26 cellular contexts compared by ENCODE assay signal in the genomic region with DNA sequence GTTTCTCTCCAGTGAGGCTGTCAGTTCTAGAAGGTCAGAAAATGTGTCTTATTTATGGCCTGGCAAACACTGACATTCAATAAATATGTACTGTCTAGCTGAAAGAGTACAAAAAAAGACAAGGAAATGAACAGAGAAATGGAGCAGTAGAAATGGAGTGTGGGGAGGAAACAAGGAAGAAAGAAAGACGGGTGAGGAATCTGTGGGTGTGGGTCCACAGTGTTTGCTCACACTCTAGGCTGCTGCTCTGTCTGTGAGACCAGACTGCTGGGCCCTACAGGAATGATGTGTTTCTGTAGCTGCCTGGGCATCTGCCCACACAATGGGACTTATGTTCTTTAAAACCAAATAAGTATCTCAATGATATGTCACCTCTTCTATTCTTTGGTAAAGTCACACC.
DNase-seq lines count a peak whose midpoint lies in the region; ATAC-seq, FAIRE-seq and TF ChIP-seq lines count a peak whose summit lies in the region.
"Had no signal": no experiment of that assay in that cellular context is flagged by ENCODE, and none has a peak within 500 bp of the region (broad histone marks: within the 10 kb centered on the region; RNA-seq: fewer than 3 reads in every experiment).

No MANE protein-coding gene starts in this region.

- H3K27ac Mint-ChIP-seq in naive B cell, result peak overlapping the region in 4 of 6 donors; percentile 8 to 89 (median 70)
- H3K27ac Mint-ChIP-seq in activated naive CD8-positive, alpha-beta T cell treated with anti-CD3 and anti-CD28 coated beads, Interleukin-2, amount 50 U/mL, for 24 hours, result no peak overlapping the region
- H3K27ac Mint-ChIP-seq: CD8-positive, alpha-beta memory T cell had no signal

- no peaks in the 10 kb centered on the region for H3K9me3 ChIP-seq in GM12878 (replicated peaks; ENCODE audit: control insufficient read depth, insufficient read depth, low read length)
- H3K9me3 ChIP-seq in osteoblast (ENCODE audit: low read depth, low read length), result no peaks in the 10 kb centered on the region
- H3K9me3 ChIP-seq: SJSA1 had no signal

- CTCF ChIA-PET in GM12878 (lab: Yijun Ruan, JAX), result interaction anchor here (0.6 to 15.9 kb wide), 3 partner anchors 4 to 145 kb away, joined by 3 to 462 read pairs (median 462); no protein-coding TSS in a partner anchor

- no peaks in the 10 kb centered on the region for H3K9me3 Mint-ChIP-seq in naive B cell
- H3K9me3 Mint-ChIP-seq in activated naive CD8-positive, alpha-beta T cell treated with anti-CD3 and anti-CD28 coated beads, Interleukin-2, amount 50 U/mL, for 24 hours, result no peaks in the 10 kb centered on the region

- intact Hi-C loops in GM12878 (cut with micrococcal nuclease; ENCODE audit: unreplicated experiment), result loop anchor here (10.0 kb wide), 1 partner anchor 378 kb away; no protein-coding TSS in a partner anchor

- H3K4me2 ChIP-seq in GM12878 (ENCODE audit: control insufficient read depth, insufficient read depth) (no peak overlapping the region), osteoblast (ENCODE audit: insufficient read depth, low read length) (no peak overlapping the region)
- H3K4me2 ChIP-seq: KMS-11 had no signal

- TF ChIP-seq EP300 in GM12878 (IDR thresholded peaks at IDR 0.05; ENCODE audit: borderline replicate concordance in 1 of 2, control insufficient read depth in 1 of 2, low read depth in 2 of 2, low read length in 2 of 2), result no peak

- H3K36me3 ChIP-seq in GM12878 (ENCODE audit: control insufficient read depth in 2 of 2, insufficient read depth in 2 of 2, low read length in 1 of 2) (no peaks in the 10 kb centered on the region), osteoblast (ENCODE audit: insufficient read depth, low read length) (no peaks in the 10 kb centered on the region)
- H3K36me3 ChIP-seq: SJSA1 had no signal

- H3K4me3 ChIP-seq in GM12878 (no peak overlapping the region), osteoblast (ENCODE audit: insufficient read depth, low read length) (no peak overlapping the region)
- H3K4me3 ChIP-seq: SJSA1 had no signal

- no peak for TF ChIP-seq CTCF in GM12878 (IDR thresholded peaks at IDR 0.05 in 2 of 3, conservative IDR thresholded peaks at IDR 0.05 in 1 of 3; ENCODE audit: control insufficient read depth in 2 of 3, extremely low read depth in 1 of 3, insufficient read depth in 1 of 3, low read depth in 3 of 3, low read length in 3 of 3)
- TF ChIP-seq CTCF in osteoblast (IDR thresholded peaks at IDR 0.05; ENCODE audit: extremely low read depth, low read depth, low read length), result no peak

- WGBS in GM12878 (ENCODE audit: insufficient coverage, insufficient replicate concordance, low lambda C conversion rate, missing lambda C conversion rate), result 5% methylated on average over 1 of the region's 1 CpG

- H3K4me3 Mint-ChIP-seq in naive B cell, result no peak overlapping the region
- H3K4me3 Mint-ChIP-seq in activated naive CD8-positive, alpha-beta T cell treated with anti-CD3 and anti-CD28 coated beads, Interleukin-2, amount 50 U/mL, for 24 hours, result no peak overlapping the region
- H3K4me3 Mint-ChIP-seq: CD8-positive, alpha-beta memory T cell had no signal

- no TSS peak for BruUV-seq in GM12878 (replicated peaks; lab: Mats Ljungman, UMichigan)

- no peak overlapping the region for H3K9ac ChIP-seq in GM12878 (ENCODE audit: control insufficient read depth, insufficient read depth, low read length)
- H3K9ac ChIP-seq: KMS-11 had no signal

- ATAC-seq in GM18868 (IDR thresholded peaks at IDR 0.05; ENCODE audit: unreplicated experiment) (peak; percentile 37), GM12878 (0 out of 3 replicates have a peak, but pooled peaks have one; percentile 29), naive B cell (ENCODE audit: low read depth in 2 of 2) (no peak)
- no peak for ATAC-seq in activated naive CD8-positive, alpha-beta T cell treated with anti-CD3 and anti-CD28 coated beads, Interleukin-2, amount 50 U/mL, for 24 hours
- ATAC-seq: Right ventricle myocardium inferior had no signal

- TF ChIP-seq RAD21 in GM12878 (IDR thresholded peaks at IDR 0.05; ENCODE audit: insufficient read depth, low read depth, low read length), result no peak

- POLR2A ChIA-PET in GM12878 (lab: Charles Lee), result no interaction called here

- H3K4me1 ChIP-seq in GM12878 (ENCODE audit: control insufficient read depth, insufficient read depth, low read length) (peaks cover 3% of the 10 kb centered on the region), osteoblast (ENCODE audit: insufficient read depth, low read length) (no peaks in the 10 kb centered on the region)
- H3K4me1 ChIP-seq: SJSA1 had no signal

- RAD21 ChIA-PET in GM12878 (lab: Charles Lee; ENCODE audit: unreplicated experiment), result interaction anchor here (1.4 kb wide), 1 partner anchor 197 kb away, joined by 5 read pairs; no protein-coding TSS in a partner anchor

- H3K27ac ChIP-seq in GM12878 (ENCODE audit: control insufficient read depth, insufficient read depth) (no peak overlapping the region), osteoblast (ENCODE audit: low read depth, low read length) (no peak overlapping the region)
- H3K27ac ChIP-seq: C4-2B, KMS-11, SJSA1 had no signal

- DNase-seq in COLO668 (lab: John Stamatoyannopoulos, UW; ENCODE audit: unreplicated experiment) (peak; percentile 3), GM12878 (ENCODE audit: low read depth, low spot score) (no peak), naive B cell (no peak), osteoblast (ENCODE audit: insufficient read length, low spot score, missing footprints) (no peak)
- no peak for DNase-seq in activated effector memory CD4-positive, alpha-beta T cell treated with anti-CD3 and anti-CD28 coated beads, Interleukin-2, amount 50 U/mL, for 16 hours
- no peak for DNase-seq in activated naive CD8-positive, alpha-beta T cell treated with anti-CD3 and anti-CD28 coated beads, Interleukin-2, amount 50 U/mL, for 24 hours
- DNase-seq: CD8-positive, alpha-beta memory T cell; DND-41; GOT3; HCEC 1CT; NCI-H1105; NCI-H146; NCI-H2029; NCI-H226; NCI-H524; NCI-H82; SW 1271 had no signal

- H4K20me1 ChIP-seq in GM12878 (ENCODE audit: control insufficient read depth, insufficient read depth) (no peaks in the 10 kb centered on the region), osteoblast (ENCODE audit: insufficient read depth, low read length) (no peaks in the 10 kb centered on the region)

- H2AFZ ChIP-seq in GM12878 (ENCODE audit: control insufficient read depth, low read depth, low read length), result no peak overlapping the region
- H2AFZ ChIP-seq in osteoblast (ENCODE audit: low read length), result no peak overlapping the region

- SMC1A ChIA-PET in GM12878 (lab: Charles Lee; ENCODE audit: uncharacterized antibody, unreplicated experiment), result no interaction called here

- no peaks in the 10 kb centered on the region for H3K36me3 Mint-ChIP-seq in naive B cell
- H3K36me3 Mint-ChIP-seq in activated naive CD8-positive, alpha-beta T cell treated with anti-CD3 and anti-CD28 coated beads, Interleukin-2, amount 50 U/mL, for 24 hours (ENCODE audit: low read depth), result no peaks in the 10 kb centered on the region
- H3K36me3 Mint-ChIP-seq: CD8-positive, alpha-beta memory T cell had no signal

- no peaks in the 10 kb centered on the region; a peak in 1 of 4 replicates for H3K27me3 ChIP-seq in GM12878 (replicated peaks in 1 of 2; ENCODE audit: control insufficient read depth in 2 of 2, insufficient read depth in 2 of 2, low read length in 1 of 2)
- no peaks in the 10 kb centered on the region for H3K27me3 ChIP-seq in osteoblast (ENCODE audit: insufficient read depth, low read length)
- H3K27me3 ChIP-seq: SJSA1 had no signal

- H3K4me1 Mint-ChIP-seq in naive B cell, result peaks cover 9 to 19% (median 15%) of the 10 kb centered on the region in 3 donors
- peaks cover 2% of the 10 kb centered on the region for H3K4me1 Mint-ChIP-seq in activated naive CD8-positive, alpha-beta T cell treated with anti-CD3 and anti-CD28 coated beads, Interleukin-2, amount 50 U/mL, for 24 hours
- H3K4me1 Mint-ChIP-seq: CD8-positive, alpha-beta memory T cell had no signal

- FAIRE-seq in GM12878 (lab: Jason Lieb, UNC), result no peak
- FAIRE-seq: A204.1, D721Med, GM12891, HTR-8/SVneo had no signal

- no peak for TF ChIP-seq POLR2A in GM12878 (IDR thresholded peaks at IDR 0.05; ENCODE audit: low read depth, low read length)

- H3K27me3 Mint-ChIP-seq in naive B cell, result no peaks in the 10 kb centered on the region
- peaks cover 4% of the 10 kb centered on the region for H3K27me3 Mint-ChIP-seq in activated naive CD8-positive, alpha-beta T cell treated with anti-CD3 and anti-CD28 coated beads, Interleukin-2, amount 50 U/mL, for 24 hours

- in situ Hi-C loops in GM12878 (cut with MboI), result no loop called here

- no peaks in the 10 kb centered on the region for H3K79me2 ChIP-seq in GM12878 (ENCODE audit: control insufficient read depth, insufficient read depth, low read length)
- H3K79me2 ChIP-seq in osteoblast (ENCODE audit: insufficient read depth, low read length), result no peaks in the 10 kb centered on the region

TF ChIP-seq in GM12878, 131 proteins besides CTCF, POLR2A, EP300 and RAD21:
- TF ChIP-seq, protein P1, sequence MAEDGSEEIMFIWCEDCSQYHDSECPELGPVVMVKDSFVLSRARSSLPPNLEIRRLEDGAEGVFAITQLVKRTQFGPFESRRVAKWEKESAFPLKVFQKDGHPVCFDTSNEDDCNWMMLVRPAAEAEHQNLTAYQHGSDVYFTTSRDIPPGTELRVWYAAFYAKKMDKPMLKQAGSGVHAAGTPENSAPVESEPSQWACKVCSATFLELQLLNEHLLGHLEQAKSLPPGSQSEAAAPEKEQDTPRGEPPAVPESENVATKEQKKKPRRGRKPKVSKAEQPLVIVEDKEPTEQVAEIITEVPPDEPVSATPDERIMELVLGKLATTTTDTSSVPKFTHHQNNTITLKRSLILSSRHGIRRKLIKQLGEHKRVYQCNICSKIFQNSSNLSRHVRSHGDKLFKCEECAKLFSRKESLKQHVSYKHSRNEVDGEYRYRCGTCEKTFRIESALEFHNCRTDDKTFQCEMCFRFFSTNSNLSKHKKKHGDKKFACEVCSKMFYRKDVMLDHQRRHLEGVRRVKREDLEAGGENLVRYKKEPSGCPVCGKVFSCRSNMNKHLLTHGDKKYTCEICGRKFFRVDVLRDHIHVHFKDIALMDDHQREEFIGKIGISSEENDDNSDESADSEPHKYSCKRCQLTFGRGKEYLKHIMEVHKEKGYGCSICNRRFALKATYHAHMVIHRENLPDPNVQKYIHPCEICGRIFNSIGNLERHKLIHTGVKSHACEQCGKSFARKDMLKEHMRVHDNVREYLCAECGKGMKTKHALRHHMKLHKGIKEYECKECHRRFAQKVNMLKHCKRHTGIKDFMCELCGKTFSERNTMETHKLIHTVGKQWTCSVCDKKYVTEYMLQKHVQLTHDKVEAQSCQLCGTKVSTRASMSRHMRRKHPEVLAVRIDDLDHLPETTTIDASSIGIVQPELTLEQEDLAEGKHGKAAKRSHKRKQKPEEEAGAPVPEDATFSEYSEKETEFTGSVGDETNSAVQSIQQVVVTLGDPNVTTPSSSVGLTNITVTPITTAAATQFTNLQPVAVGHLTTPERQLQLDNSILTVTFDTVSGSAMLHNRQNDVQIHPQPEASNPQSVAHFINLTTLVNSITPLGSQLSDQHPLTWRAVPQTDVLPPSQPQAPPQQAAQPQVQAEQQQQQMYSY (CRISPR knock-in tag; IDR thresholded peaks at IDR 0.05), result no peak
- TF ChIP-seq ESRRA (IDR thresholded peaks at IDR 0.05; ENCODE audit: low read length) (no peak), JUND (IDR thresholded peaks at IDR 0.05; ENCODE audit: low read depth, low read length) (no peak), ATF7 (IDR thresholded peaks at IDR 0.05; ENCODE audit: low read depth) (no peak)

Comparison
In these comparisons a context has a peak if more than half of its experiments do, and no peak if none do; other contexts are left out.
1. ATAC-seq: peak in GM18868 (single experiment) and GM12878 (single experiment); none in naive B cell (0 of 2) and activated naive CD8-positive, alpha-beta T cell treated with anti-CD3 and anti-CD28 coated beads, Interleukin-2, amount 50 U/mL, for 24 hours (single experiment).